ENCODE assay signal across 10 cellular contexts in genomic region chr15:71575474-71576045, GRCh38.
DNase-seq lines count a peak whose midpoint lies in the region; ATAC-seq, FAIRE-seq and TF ChIP-seq lines count a peak whose summit lies in the region.
"Had no signal": no experiment of that assay in that cellular context is flagged by ENCODE, and none has a peak within 500 bp of the region (broad histone marks: within the 10 kb centered on the region; RNA-seq: fewer than 3 reads in every experiment).

No MANE protein-coding gene starts in this region.

- no peaks in the 10 kb centered on the region for H3K27me3 ChIP-seq in BJ (ENCODE audit: control insufficient read depth, insufficient read depth, low read length)
- H3K27me3 ChIP-seq in GM12878 (replicated peaks in 1 of 2; ENCODE audit: control insufficient read depth in 2 of 2, insufficient read depth in 2 of 2, low read length in 1 of 2) = no peaks in the 10 kb centered on the region
- H3K27me3 ChIP-seq: SJCRH30 had no signal

- DNase-seq in BJ (ENCODE audit: low read depth) (no peak), HTR-8/SVneo (ENCODE audit: insufficient read length, low spot score) (no peak), GM12878 (ENCODE audit: low read depth, low spot score) (no peak), mesothelial cell of epicardium (ENCODE audit: low spot score in 2 of 2, unreplicated experiment in 2 of 2) (no peak), iPS-NIHi7 (ENCODE audit: extremely low spot score) (no peak)
- DNase-seq in activated CD8-positive, alpha-beta memory T cell treated with anti-CD3 and anti-CD28 coated beads, Interleukin-2, amount 50 U/mL, for 48 hours = no peak
- DNase-seq in activated CD4-positive, alpha-beta T cell treated with anti-CD3 and anti-CD28 coated beads, Interleukin-2, amount 10 ng/mL, durations not matched to agents 7 days and 5 days = no peak
- DNase-seq: activated naive CD4-positive, alpha-beta T cell treated with anti-CD3 and anti-CD28 coated beads for 36 hours had no signal

- intact Hi-C loops in GM12878 (cut with micrococcal nuclease; ENCODE audit: unreplicated experiment) = loop anchor here (1.0 kb wide), 1 partner anchor 155 kb away; no protein-coding TSS in a partner anchor

- RAD21 ChIA-PET in GM12878 (lab: Charles Lee; ENCODE audit: unreplicated experiment) = interaction anchor here (1.4 kb wide), 1 partner anchor 168 kb away, joined by 9 read pairs; no protein-coding TSS in a partner anchor

- SMC1A ChIA-PET in GM12878 (lab: Charles Lee; ENCODE audit: uncharacterized antibody, unreplicated experiment) = interaction anchor here (0.7 to 2.1 kb wide), 5 partner anchors 13 to 310 kb away, joined by 3 to 8 read pairs (median 3); no protein-coding TSS in a partner anchor

- no peaks in the 10 kb centered on the region for H3K79me2 ChIP-seq in GM12878 (ENCODE audit: control insufficient read depth, insufficient read depth, low read length)

- ATAC-seq in GM12878 = 0 out of 3 replicates have a peak, but pooled peaks have one; percentile 36
- ATAC-seq in GM18858 (IDR thresholded peaks at IDR 0.05; ENCODE audit: unreplicated experiment) = no peak

- H3K27ac ChIP-seq in GM12878 (ENCODE audit: control insufficient read depth, insufficient read depth) = no peak overlapping the region
- H3K27ac ChIP-seq: SJCRH30 had no signal

- TF ChIP-seq CTCF in BJ (IDR thresholded peaks at IDR 0.05; ENCODE audit: insufficient read depth, low read depth, low read length) (peak; percentile 62), GM12878 (IDR thresholded peaks at IDR 0.05 in 2 of 3, conservative IDR thresholded peaks at IDR 0.05 in 1 of 3; ENCODE audit: control insufficient read depth in 2 of 3, extremely low read depth in 1 of 3, insufficient read depth in 1 of 3, low read depth in 3 of 3, low read length in 3 of 3) (peak; percentile 37 to 53 (median 37); a peak in 4 of 6 replicates), mesothelial cell of epicardium (IDR thresholded peaks at IDR 0.05; ENCODE audit: unreplicated experiment) (peak; percentile 46)

- H3K4me1 Mint-ChIP-seq in mesothelial cell of epicardium = no peaks in the 10 kb centered on the region
- H3K4me1 Mint-ChIP-seq in activated CD4-positive, alpha-beta T cell treated with anti-CD3 and anti-CD28 coated beads, Interleukin-2, amount 10 ng/mL, durations not matched to agents 7 days and 5 days = no peaks in the 10 kb centered on the region

- WGBS in GM12878 (ENCODE audit: insufficient coverage, insufficient replicate concordance, low lambda C conversion rate, missing lambda C conversion rate) = 3% methylated on average over 5 of the region's 5 CpGs

- CTCF ChIA-PET in BJ (lab: Yijun Ruan, JAX) (interaction anchor here (0.7 to 5.0 kb wide), 30 partner anchors 8 to 601 kb away, joined by 3 to 60 read pairs (median 3); no protein-coding TSS in a partner anchor), GM12878 (lab: Yijun Ruan, JAX) (interaction anchor here (0.7 to 2.3 kb wide), 6 partner anchors 99 to 580 kb away, joined by 3 to 8 read pairs (median 4); no protein-coding TSS in a partner anchor)
- CTCF ChIA-PET in activated CD4-positive, alpha-beta T cell treated with anti-CD3 and anti-CD28 coated beads, Interleukin-2, amount 10 ng/mL, durations not matched to agents 7 days and 5 days (lab: Charles Lee) = interaction anchor here (0.7 kb wide), 1 partner anchor 8 kb away, joined by 3 read pairs; no protein-coding TSS in a partner anchor

- H3K9ac ChIP-seq in GM12878 (ENCODE audit: control insufficient read depth, insufficient read depth, low read length) = no peak overlapping the region

- H3K4me3 ChIP-seq in BJ (ENCODE audit: low read depth, low read length) = no peak overlapping the region
- no peak overlapping the region for H3K4me3 ChIP-seq in GM12878
- H3K4me3 ChIP-seq: SJCRH30 had no signal

- H3K36me3 Mint-ChIP-seq in mesothelial cell of epicardium = no peaks in the 10 kb centered on the region
- no peaks in the 10 kb centered on the region for H3K36me3 Mint-ChIP-seq in activated CD4-positive, alpha-beta T cell treated with anti-CD3 and anti-CD28 coated beads, Interleukin-2, amount 10 ng/mL, durations not matched to agents 7 days and 5 days (ENCODE audit: low read depth)

- TF ChIP-seq RAD21 in GM12878 (IDR thresholded peaks at IDR 0.05; ENCODE audit: insufficient read depth, low read depth, low read length) = peak; percentile 55

- no peaks in the 10 kb centered on the region for H4K20me1 ChIP-seq in GM12878 (ENCODE audit: control insufficient read depth, insufficient read depth)

- POLR2A ChIA-PET in BJ (lab: Charles Lee) = no interaction called here
- POLR2A ChIA-PET in GM12878 (lab: Charles Lee) = no interaction called here
- POLR2A ChIA-PET in activated CD4-positive, alpha-beta T cell treated with anti-CD3 and anti-CD28 coated beads, Interleukin-2, amount 10 ng/mL, durations not matched to agents 7 days and 5 days (lab: Charles Lee) = no interaction called here

- no peak overlapping the region for H3K27ac Mint-ChIP-seq in mesothelial cell of epicardium
- H3K27ac Mint-ChIP-seq in activated CD4-positive, alpha-beta T cell treated with anti-CD3 and anti-CD28 coated beads, Interleukin-2, amount 10 ng/mL, durations not matched to agents 7 days and 5 days = no peak overlapping the region
- H3K27ac Mint-ChIP-seq: activated naive CD4-positive, alpha-beta T cell treated with anti-CD3 and anti-CD28 coated beads for 36 hours had no signal

- H3K4me1 ChIP-seq in GM12878 (ENCODE audit: control insufficient read depth, insufficient read depth, low read length) = no peaks in the 10 kb centered on the region

- H3K4me2 ChIP-seq in GM12878 (ENCODE audit: control insufficient read depth, insufficient read depth) = no peak overlapping the region

- no peak overlapping the region for H3K4me3 Mint-ChIP-seq in mesothelial cell of epicardium
- H3K4me3 Mint-ChIP-seq in activated CD4-positive, alpha-beta T cell treated with anti-CD3 and anti-CD28 coated beads, Interleukin-2, amount 10 ng/mL, durations not matched to agents 7 days and 5 days = no peak overlapping the region
- H3K4me3 Mint-ChIP-seq: activated naive CD4-positive, alpha-beta T cell treated with anti-CD3 and anti-CD28 coated beads for 36 hours had no signal

- in situ Hi-C loops in GM12878 (cut with MboI) = no loop called here

- no peak for TF ChIP-seq EP300 in GM12878 (IDR thresholded peaks at IDR 0.05; ENCODE audit: borderline replicate concordance in 1 of 2, control insufficient read depth in 1 of 2, low read depth in 2 of 2, low read length in 2 of 2)

- H3K27me3 Mint-ChIP-seq in mesothelial cell of epicardium (ENCODE audit: low read depth) = no peaks in the 10 kb centered on the region
- H3K27me3 Mint-ChIP-seq in activated CD4-positive, alpha-beta T cell treated with anti-CD3 and anti-CD28 coated beads, Interleukin-2, amount 10 ng/mL, durations not matched to agents 7 days and 5 days = peaks cover 12% of the 10 kb centered on the region

- no TSS peak for BruUV-seq in GM12878 (replicated peaks; lab: Mats Ljungman, UMichigan)

- no peaks in the 10 kb centered on the region for H3K9me3 ChIP-seq in GM12878 (replicated peaks; ENCODE audit: control insufficient read depth, insufficient read depth, low read length)
- H3K9me3 ChIP-seq: SJCRH30 had no signal

- FAIRE-seq in HTR-8/SVneo (lab: Jason Lieb, UNC) = peak; percentile 26
- peak; percentile 59 for FAIRE-seq in GM12878 (lab: Jason Lieb, UNC)

- H3K9me3 Mint-ChIP-seq in mesothelial cell of epicardium = no peaks in the 10 kb centered on the region
- H3K9me3 Mint-ChIP-seq in activated CD4-positive, alpha-beta T cell treated with anti-CD3 and anti-CD28 coated beads, Interleukin-2, amount 10 ng/mL, durations not matched to agents 7 days and 5 days = no peaks in the 10 kb centered on the region
- H3K9me3 Mint-ChIP-seq: activated naive CD4-positive, alpha-beta T cell treated with anti-CD3 and anti-CD28 coated beads for 36 hours had no signal

- no peak for TF ChIP-seq POLR2A in GM12878 (IDR thresholded peaks at IDR 0.05; ENCODE audit: low read depth, low read length)

- H3K36me3 ChIP-seq in BJ (ENCODE audit: control insufficient read depth, insufficient read depth, low read length) = no peaks in the 10 kb centered on the region
- no peaks in the 10 kb centered on the region for H3K36me3 ChIP-seq in GM12878 (ENCODE audit: control insufficient read depth in 2 of 2, insufficient read depth in 2 of 2, low read length in 1 of 2)
- H3K36me3 ChIP-seq: SJCRH30 had no signal

- no peak overlapping the region for H2AFZ ChIP-seq in GM12878 (ENCODE audit: control insufficient read depth, low read depth, low read length)

TF ChIP-seq in GM12878, 131 proteins besides CTCF, POLR2A, EP300 and RAD21:
- TF ChIP-seq CHD1 (IDR thresholded peaks at IDR 0.05; ENCODE audit: low read depth, low read length) = no peak
- no peak for TF ChIP-seq MAX (IDR thresholded peaks at IDR 0.05; ENCODE audit: low read depth, low read length)
- TF ChIP-seq ATF7 (IDR thresholded peaks at IDR 0.05; ENCODE audit: low read depth) = no peak
- TF ChIP-seq SMC3 (IDR thresholded peaks at IDR 0.05; ENCODE audit: borderline replicate concordance, low read length) = peak; percentile 47; the same call in 1 of the 2 replicates
